Comparison of ENCODE assay signal across 20 cellular contexts in genomic region chr13:26517931-26518330, GRCh38. TPM values are rescaled to one million over a fixed set of nuclear protein-coding genes. Genes with fewer than 3 reads are reported as not detected.
DNase-seq lines count a peak whose midpoint lies in the region; ATAC-seq, FAIRE-seq and TF ChIP-seq lines count a peak whose summit lies in the region.
"Had no signal": no experiment of that assay in that cellular context is flagged by ENCODE, and none has a peak within 500 bp of the region (broad histone marks: within the 10 kb centered on the region; RNA-seq: fewer than 3 reads in every experiment).

No MANE protein-coding gene starts in this region.

- ATAC-seq in left colon = peak; percentile 46
- no peak for ATAC-seq in activated CD8-positive, alpha-beta T cell treated with anti-CD3 and anti-CD28 coated beads, Interleukin-2, amount 10 ng/mL, durations not matched to agents 7 days and 5 days
- ATAC-seq: A549, GM12878, PC-3 had no signal

- no peaks in the 10 kb centered on the region for H3K9me3 ChIP-seq in HUES64 (ENCODE audit: insufficient read depth, low read depth, low read length)
- peaks cover 3% of the 10 kb centered on the region for H3K9me3 ChIP-seq in WERI-Rb-1 (ENCODE audit: severe bottlenecking)
- H3K9me3 ChIP-seq: A549 had no signal

- H3K4me3 Mint-ChIP-seq in activated CD8-positive, alpha-beta T cell treated with anti-CD3 and anti-CD28 coated beads, Interleukin-2, amount 10 ng/mL, durations not matched to agents 7 days and 5 days = no peak overlapping the region
- H3K4me3 Mint-ChIP-seq: B cell; CD14-positive monocyte; T-helper 1 cell treated with Interleukin-12 subunit alpha and Interleukin-12 subunit beta and Interleukin-4 antibody, amounts not matched to agents 30 μg/mL and 1 μg/mL, for 36 hours had no signal

- H3K36me3 ChIP-seq in HUES64 (ENCODE audit: insufficient read depth, low read length) (no peaks in the 10 kb centered on the region), WERI-Rb-1 (no peaks in the 10 kb centered on the region)

- DNase-seq in D721Med (ENCODE audit: insufficient read length, low spot score) = no peak
- DNase-seq in WERI-Rb-1 = no peak
- DNase-seq in left colon = no peak
- no peak for DNase-seq in NCI-H774 (lab: John Stamatoyannopoulos, UW)
- DNase-seq in activated CD8-positive, alpha-beta T cell treated with anti-CD3 and anti-CD28 coated beads, Interleukin-2, amount 10 ng/mL, durations not matched to agents 7 days and 5 days = no peak
- DNase-seq in foreskin fibroblast = no peak
- DNase-seq: DMS79 treated with DMSO at 0.1 percent for 48 hours, HCEC 1CT, NCI-H1092 treated with DMSO at 0.1 percent for 48 hours, NCI-H1436 treated with DMSO at 0.1 percent for 48 hours, NCI-H446, PC-3, Right ventricle myocardium superior had no signal

- 95% methylated on average over 2 of the region's 2 CpGs for WGBS in HUES64

- H3K4me1 ChIP-seq in HUES64 (ENCODE audit: insufficient read depth, low read length) = peaks cover 21% of the 10 kb centered on the region
- H3K4me1 ChIP-seq: A549 had no signal

- no peaks in the 10 kb centered on the region for H3K4me1 Mint-ChIP-seq in activated CD8-positive, alpha-beta T cell treated with anti-CD3 and anti-CD28 coated beads, Interleukin-2, amount 10 ng/mL, durations not matched to agents 7 days and 5 days (ENCODE audit: low read depth)
- H3K4me1 Mint-ChIP-seq: B cell, CD14-positive monocyte had no signal

- no peak overlapping the region for H3K27ac Mint-ChIP-seq in activated CD8-positive, alpha-beta T cell treated with anti-CD3 and anti-CD28 coated beads, Interleukin-2, amount 10 ng/mL, durations not matched to agents 7 days and 5 days
- H3K27ac Mint-ChIP-seq: B cell; CD14-positive monocyte; T-helper 1 cell treated with Interleukin-12 subunit alpha and Interleukin-12 subunit beta and Interleukin-4 antibody, amounts not matched to agents 30 μg/mL and 1 μg/mL, for 36 hours had no signal

- POLR2A ChIA-PET in activated CD8-positive, alpha-beta T cell treated with anti-CD3 and anti-CD28 coated beads, Interleukin-2, amount 10 ng/mL, durations not matched to agents 7 days and 5 days (lab: Charles Lee) = no interaction called here

- H3K27me3 ChIP-seq in HUES64 (ENCODE audit: insufficient read depth, low read length) = no peaks in the 10 kb centered on the region
- no peaks in the 10 kb centered on the region for H3K27me3 ChIP-seq in WERI-Rb-1 (ENCODE audit: insufficient read depth, low read depth, severe bottlenecking)

- FAIRE-seq in D721Med (lab: Jason Lieb, UNC) = peak; percentile 73
- FAIRE-seq: A549, GM12878 had no signal

- H3K4me3 ChIP-seq in HUES64 (ENCODE audit: low read length) (0 out of 2 replicates have a peak overlapping the region, but pooled peaks have one; percentile 5), WERI-Rb-1 (ENCODE audit: low read depth, low read length) (peak overlapping the region; percentile 37), foreskin fibroblast (ENCODE audit: low read depth in 1 of 2, low read length in 2 of 2) (no peak overlapping the region)
- H3K4me3 ChIP-seq: A549, GM12878 had no signal

- no peak overlapping the region for H3K27ac ChIP-seq in HUES64 (ENCODE audit: low read depth, low read length)
- H3K27ac ChIP-seq in WERI-Rb-1 = peak overlapping the region; percentile 81
- H3K27ac ChIP-seq: A549, KMS-11 had no signal

- no peak for TF ChIP-seq CTCF in D721Med (IDR thresholded peaks at IDR 0.05; ENCODE audit: insufficient read depth, missing control alignments)
- TF ChIP-seq CTCF in WERI-Rb-1 (IDR thresholded peaks at IDR 0.05; ENCODE audit: low read depth, low read length) = no peak
- no peak for TF ChIP-seq CTCF in foreskin fibroblast (IDR thresholded peaks at IDR 0.05; ENCODE audit: low read depth, low read length)

- peaks cover 9% of the 10 kb centered on the region for H3K27me3 Mint-ChIP-seq in activated CD8-positive, alpha-beta T cell treated with anti-CD3 and anti-CD28 coated beads, Interleukin-2, amount 10 ng/mL, durations not matched to agents 7 days and 5 days (ENCODE audit: low read depth)

- CTCF ChIA-PET in activated CD8-positive, alpha-beta T cell treated with anti-CD3 and anti-CD28 coated beads, Interleukin-2, amount 10 ng/mL, durations not matched to agents 7 days and 5 days (lab: Charles Lee) = interaction anchor here (0.9 kb wide), 1 partner anchor 15 kb away, joined by 5 read pairs; no protein-coding TSS in a partner anchor

- H3K9ac ChIP-seq in HUES64 (ENCODE audit: low read depth, low read length) = no peak overlapping the region
- H3K9ac ChIP-seq: KMS-11 had no signal

- H3K9me3 Mint-ChIP-seq in activated CD8-positive, alpha-beta T cell treated with anti-CD3 and anti-CD28 coated beads, Interleukin-2, amount 10 ng/mL, durations not matched to agents 7 days and 5 days (ENCODE audit: insufficient read depth) = no peaks in the 10 kb centered on the region
- H3K9me3 Mint-ChIP-seq: T-helper 1 cell treated with Interleukin-12 subunit alpha and Interleukin-12 subunit beta and Interleukin-4 antibody, amounts not matched to agents 30 μg/mL and 1 μg/mL, for 36 hours had no signal

- intact Hi-C loops in left colon (cut with DNase I, micrococcal nuclease) = no loop called here

- H3K36me3 Mint-ChIP-seq in activated CD8-positive, alpha-beta T cell treated with anti-CD3 and anti-CD28 coated beads, Interleukin-2, amount 10 ng/mL, durations not matched to agents 7 days and 5 days (ENCODE audit: low read depth) = no peaks in the 10 kb centered on the region
- H3K36me3 Mint-ChIP-seq: CD14-positive monocyte had no signal

RNA-seq across cellular contexts. Expression of gene WASF3, which starts 39.6 kb away (rescaled TPM):
- polyA plus RNA-seq in HUES64 (2013, experiment 1 of 2) = 19.6 TPM
- 27.1 TPM for polyA plus RNA-seq in HUES64 (2013, experiment 2 of 2)
- 1 to 10 TPM; 3.1 to 4.1 TPM for total RNA-seq in left colon
- total RNA-seq in activated CD8-positive, alpha-beta T cell treated with anti-CD3 and anti-CD28 coated beads, Interleukin-2, amount 10 ng/mL, durations not matched to agents 7 days and 5 days = not detected
- polyA plus RNA-seq: CD14-positive monocyte had no signal

Comparison
In these comparisons a context has a peak if more than half of its experiments do, and no peak if none do; other contexts are left out.
1. H3K4me3 ChIP-seq: peak in HUES64 (single experiment) and WERI-Rb-1 (single experiment); none in foreskin fibroblast (0 of 2).